15 cellular contexts compared by ENCODE assay signal in the genomic region with DNA sequence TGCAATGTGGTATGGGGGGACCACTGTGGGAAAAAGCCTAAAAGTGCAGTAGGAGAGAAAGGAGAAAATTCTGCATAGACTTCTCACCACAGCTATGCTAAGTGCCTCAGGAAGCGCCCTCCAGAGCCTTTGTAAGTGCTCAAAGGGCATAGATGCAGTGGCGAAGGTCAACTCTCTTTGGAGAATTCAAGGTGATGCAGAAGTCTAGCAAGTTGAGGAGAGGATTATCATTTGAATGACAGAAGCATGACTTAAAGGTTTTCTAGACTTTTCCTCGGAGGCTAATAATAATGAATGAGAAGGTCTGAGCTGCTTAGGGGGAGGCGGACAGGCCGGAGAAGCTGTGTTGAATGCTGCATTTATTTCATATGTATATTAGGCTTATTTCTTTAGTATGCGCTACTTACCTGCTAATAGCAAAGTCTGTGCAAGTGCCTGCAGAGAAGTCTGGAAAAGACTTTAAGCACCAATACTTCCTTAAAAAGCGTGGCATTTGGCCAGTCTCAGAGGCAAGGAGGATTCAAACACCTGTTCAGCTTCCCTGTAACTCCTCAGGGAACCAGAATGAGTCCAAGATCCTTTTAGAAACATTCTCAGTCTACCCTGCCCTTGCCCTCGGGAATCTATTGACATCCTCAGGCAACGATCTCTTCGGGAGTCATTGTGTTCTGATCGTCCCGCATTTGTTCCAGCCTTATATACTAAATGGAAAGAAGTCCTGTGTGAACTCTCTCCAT. TPM values are rescaled to one million over a fixed set of nuclear protein-coding genes. Genes with fewer than 3 reads are reported as not detected.
A peak's percentile ranks its signal among the peaks of the same experiment; 100 is the strongest.
DNase-seq lines count a peak whose midpoint lies in the region; TF ChIP-seq lines count a peak whose summit lies in the region.
"Had no signal": no experiment of that assay in that cellular context is flagged by ENCODE, and none has a peak within 500 bp of the region (broad histone marks: within the 10 kb centered on the region; RNA-seq: fewer than 3 reads in every experiment).

No MANE protein-coding gene starts in this region.

- peak overlapping the region; percentile 45 for H3K27ac Mint-ChIP-seq in endodermal cell

- peak overlapping the region; percentile 38; the same call in 1 of the 2 replicates for H3K9ac ChIP-seq in HUES64 (ENCODE audit: low read depth, low read length)
- H3K9ac ChIP-seq in endodermal cell (ENCODE audit: extremely low read depth, low read length, poor library complexity, severe bottlenecking) = no peak overlapping the region
- peak overlapping the region; percentile 68 for H3K9ac ChIP-seq in iPS-20b (ENCODE audit: low read depth, low read length)

- H3K36me3 ChIP-seq in HUES64 (ENCODE audit: insufficient read depth, low read length) = peaks cover 31% of the 10 kb centered on the region
- H3K36me3 ChIP-seq in endodermal cell (ENCODE audit: control insufficient read depth, insufficient read depth, low read length) = no peaks in the 10 kb centered on the region
- peaks cover 55% of the 10 kb centered on the region for H3K36me3 ChIP-seq in iPS-20b (ENCODE audit: insufficient read depth, low read depth, low read length)

- H3K4me3 ChIP-seq in HUES64 (ENCODE audit: low read length) (no peak overlapping the region), endodermal cell (ENCODE audit: low read length) (no peak overlapping the region), iPS-20b (ENCODE audit: low read length) (peak overlapping the region; percentile 43)

- H3K9me3 ChIP-seq in HUES64 (ENCODE audit: insufficient read depth, low read depth, low read length) (no peaks in the 10 kb centered on the region), endodermal cell (ENCODE audit: control insufficient read depth, low read length) (no peaks in the 10 kb centered on the region), iPS-20b (ENCODE audit: insufficient read depth, low read depth, low read length) (no peaks in the 10 kb centered on the region)

- DNase-seq in endodermal cell (peak; percentile 79), NCI-H2107 treated with DMSO at 0.1 percent for 48 hours (lab: John Stamatoyannopoulos, UW; ENCODE audit: unreplicated experiment) (no peak), OCI-M2 (lab: John Stamatoyannopoulos, UW; ENCODE audit: unreplicated experiment) (no peak), NCI-H526 (lab: John Stamatoyannopoulos, UW) (no peak), middle frontal gyrus (ENCODE audit: extremely low spot score, low spot score) (no peak)
- DNase-seq: ACHN; CD8-positive, alpha-beta memory T cell; DMS53; KG1; NCI-H1417 treated with DMSO at 0.1 percent for 48 hours; NCI-H187 treated with DMSO at 0.1 percent for 48 hours; NCI-H226; NCI-H524 treated with DMSO at 0.1 percent for 48 hours had no signal

- no peaks in the 10 kb centered on the region for H3K27me3 Mint-ChIP-seq in endodermal cell (ENCODE audit: insufficient read depth)

- peaks cover 60% of the 10 kb centered on the region for H3K4me1 ChIP-seq in HUES64 (ENCODE audit: insufficient read depth, low read length)
- no peaks in the 10 kb centered on the region for H3K4me1 ChIP-seq in endodermal cell (ENCODE audit: control insufficient read depth, insufficient read depth, low read length)
- peaks cover 50% of the 10 kb centered on the region for H3K4me1 ChIP-seq in iPS-20b (ENCODE audit: insufficient read depth, low read length)

- TF ChIP-seq CTCF in endodermal cell (conservative IDR thresholded peaks at IDR 0.05) = no peak

- H3K27ac ChIP-seq in HUES64 (ENCODE audit: low read depth, low read length) (peak overlapping the region; percentile 93), endodermal cell (ENCODE audit: low read depth, low read length) (no peak overlapping the region), iPS-20b (ENCODE audit: low read length) (peak overlapping the region; percentile 96)

- H3K36me3 Mint-ChIP-seq in endodermal cell (ENCODE audit: low read depth) = peaks cover 2% of the 10 kb centered on the region

- peaks cover 2% of the 10 kb centered on the region for H3K9me3 Mint-ChIP-seq in endodermal cell

- peaks cover 28% of the 10 kb centered on the region for H3K4me1 Mint-ChIP-seq in endodermal cell
- H3K4me1 Mint-ChIP-seq: CD8-positive, alpha-beta memory T cell had no signal

- 11% methylated on average over 11 of the region's 12 CpGs for WGBS in HUES64
- 51 to 61% methylated on average over 6 to 12 of the region's 12 CpGs for WGBS in endodermal cell (ENCODE audit: insufficient coverage in 1 of 2, insufficient read length in 1 of 2), 2 experiments

- H3K27me3 ChIP-seq in HUES64 (ENCODE audit: insufficient read depth, low read length) (no peaks in the 10 kb centered on the region), endodermal cell (ENCODE audit: control insufficient read depth, insufficient read depth, low read length, poor library complexity, severe bottlenecking) (no peaks in the 10 kb centered on the region), iPS-20b (ENCODE audit: insufficient read depth, low read length) (no peaks in the 10 kb centered on the region)

- no peak overlapping the region for H3K4me3 Mint-ChIP-seq in endodermal cell
- H3K4me3 Mint-ChIP-seq: CD8-positive, alpha-beta memory T cell had no signal

RNA-seq across cellular contexts. Expression of a gene that starts 56.2 kb away (rescaled TPM):
- polyA plus RNA-seq in HUES64 (2013, experiment 1 of 2) = 40.7 TPM
- polyA plus RNA-seq in HUES64 (2013, experiment 2 of 2) = 34.1 TPM
- total RNA-seq in endodermal cell = 10 to 100 TPM in 1 of 2 donors, 1 to 10 TPM in 1; 3.2 to 10.3 TPM
- polyA plus RNA-seq in endodermal cell (2013, experiment 1 of 2) = 8.0 TPM
- polyA plus RNA-seq in endodermal cell (2013, experiment 2 of 2) = 5.1 TPM
- polyA plus RNA-seq: CD8-positive, alpha-beta memory T cell had no signal
